ENCODE assay signal across 34 cellular contexts in the genomic region with DNA sequence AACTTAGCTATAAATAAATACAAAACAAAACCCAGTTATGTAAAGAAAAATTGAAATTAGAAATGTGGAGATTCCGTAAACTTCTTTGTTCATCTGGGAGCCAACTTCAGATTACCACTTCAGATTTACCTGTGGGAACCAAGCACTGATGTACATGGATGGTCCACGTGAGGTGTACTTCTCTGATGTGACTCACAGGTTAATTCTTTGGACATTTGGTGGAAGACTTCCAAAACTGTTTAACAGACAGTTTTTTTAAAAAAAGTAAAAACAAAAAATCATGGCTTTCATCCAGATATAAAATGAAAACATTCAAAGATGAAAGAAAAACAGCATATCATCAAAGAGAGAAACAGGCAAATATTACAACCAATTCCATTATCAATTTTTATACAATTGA.
"Had no signal": no experiment of that assay in that cellular context is flagged by ENCODE, and none has a peak within 500 bp of the region (broad histone marks: within the 10 kb centered on the region; RNA-seq: fewer than 3 reads in every experiment).

No MANE protein-coding gene starts in this region.

- H3K27me3 Mint-ChIP-seq: activated B cell treated with CpG ODN at 0.5 μM for 24 hours; activated CD8-positive, alpha-beta T cell treated with anti-CD3 and anti-CD28 coated beads for 36 hours; activated naive CD4-positive, alpha-beta T cell treated with anti-CD3 and anti-CD28 coated beads, Interleukin-2, amount 50 U/mL, for 24 hours; activated naive CD8-positive, alpha-beta T cell treated with anti-CD3 and anti-CD28 coated beads for 36 hours; activated naive CD8-positive, alpha-beta T cell treated with anti-CD3 and anti-CD28 coated beads, Interleukin-2, amount 50 U/mL, for 24 hours; dendritic cell treated with granulocyte-macrophage colony-stimulating factor and Interleukin-4, amounts not matched to agents 40 ng/mL and 50 ng/mL, for 4 days; effector memory CD8-positive, alpha-beta T cell had no signal

- H3K36me3 ChIP-seq: adrenal gland, cardiac muscle cell had no signal

- H3K27ac Mint-ChIP-seq: activated B cell treated with CpG ODN at 0.5 μM for 24 hours; activated CD8-positive, alpha-beta T cell treated with anti-CD3 and anti-CD28 coated beads for 36 hours; activated naive CD4-positive, alpha-beta T cell treated with anti-CD3 and anti-CD28 coated beads for 36 hours; activated naive CD4-positive, alpha-beta T cell treated with anti-CD3 and anti-CD28 coated beads, Interleukin-2, amount 50 U/mL, for 24 hours; activated naive CD8-positive, alpha-beta T cell treated with anti-CD3 and anti-CD28 coated beads for 36 hours; activated naive CD8-positive, alpha-beta T cell treated with anti-CD3 and anti-CD28 coated beads, Interleukin-2, amount 50 U/mL, for 24 hours; activated T-helper 1 cell treated with anti-CD3 and anti-CD28 coated beads, Interleukin-12 subunit alpha, Interleukin-12 subunit beta, Interleukin-2, Interleukin-4 antibody, amounts not matched to agents 30 ng/mL and 10 ng/mL and 1 ng/mL, durations not matched to agents 14 hours and 24 hours and 36 hours; activated T-helper 2 cell treated with anti-CD3 and anti-CD28 coated beads, Interferon-gamma antibody, Interleukin-2, Interleukin-4, amounts not matched to agents 10 μg/mL and 5 μg/mL and 100 μg/mL, durations not matched to agents 14 hours and 24 hours and 36 hours; dendritic cell treated with granulocyte-macrophage colony-stimulating factor and Interleukin-4, amounts not matched to agents 40 ng/mL and 50 ng/mL, for 4 days had no signal

- ATAC-seq: activated CD4-positive, CD25-positive, alpha-beta regulatory T cell treated with anti-CD3 and anti-CD28 coated beads, Interleukin-2, amount 50 U/mL, for 24 hours; activated CD8-positive, alpha-beta T cell treated with anti-CD3 and anti-CD28 coated beads for 36 hours; activated naive CD8-positive, alpha-beta T cell treated with anti-CD3 and anti-CD28 coated beads, Interleukin-2, amount 50 U/mL, for 24 hours; body of pancreas; effector memory CD8-positive, alpha-beta T cell; esophagus mucosa had no signal

- DNase-seq: activated B cell treated with CpG ODN at 0.5 μM for 24 hours; activated CD4-positive, alpha-beta T cell treated with anti-CD3 and anti-CD28 coated beads for 48 hours; activated CD4-positive, alpha-beta T cell treated with anti-CD3 and anti-CD28 coated beads, Interleukin-2, amount 50 U/mL, for 1 hour; activated CD4-positive, alpha-beta T cell treated with anti-CD3 and anti-CD28 coated beads, Interleukin-2, amount 50 U/mL, for 48 hours; activated CD8-positive, alpha-beta memory T cell treated with anti-CD3 and anti-CD28 coated beads for 24 hours; activated CD8-positive, alpha-beta T cell treated with anti-CD3 and anti-CD28 coated beads for 36 hours; activated effector memory CD4-positive, alpha-beta T cell treated with anti-CD3 and anti-CD28 coated beads, Interleukin-2, amount 50 U/mL, for 16 hours; activated naive CD4-positive, alpha-beta T cell treated with anti-CD3 and anti-CD28 coated beads for 36 hours; activated naive CD8-positive, alpha-beta T cell treated with anti-CD3 and anti-CD28 coated beads for 36 hours; activated naive CD8-positive, alpha-beta T cell treated with anti-CD3 and anti-CD28 coated beads, Interleukin-2, amount 50 U/mL, for 24 hours; activated T-cell treated with anti-CD3 and anti-CD28 coated beads, Interleukin-2, amount 50 U/mL, for 48 hours; adrenal gland; amygdala; aorta; body of pancreas; central memory CD4-positive, alpha-beta T cell; cerebellar nuclear complex; effector CD4-positive, alpha-beta T cell; effector memory CD8-positive, alpha-beta T cell; foreskin fibroblast; head of caudate nucleus; hippocampal formation; T-helper 2 cell had no signal

- H3K4me3 Mint-ChIP-seq: activated B cell treated with CpG ODN at 0.5 μM for 24 hours; activated CD8-positive, alpha-beta T cell treated with anti-CD3 and anti-CD28 coated beads for 36 hours; activated naive CD4-positive, alpha-beta T cell treated with anti-CD3 and anti-CD28 coated beads for 36 hours; activated naive CD4-positive, alpha-beta T cell treated with anti-CD3 and anti-CD28 coated beads, Interleukin-2, amount 50 U/mL, for 24 hours; activated naive CD8-positive, alpha-beta T cell treated with anti-CD3 and anti-CD28 coated beads for 36 hours; activated naive CD8-positive, alpha-beta T cell treated with anti-CD3 and anti-CD28 coated beads, Interleukin-2, amount 50 U/mL, for 24 hours; activated T-helper 1 cell treated with anti-CD3 and anti-CD28 coated beads, Interleukin-12 subunit alpha, Interleukin-12 subunit beta, Interleukin-2, Interleukin-4 antibody, amounts not matched to agents 30 ng/mL and 10 ng/mL and 1 ng/mL, durations not matched to agents 14 hours and 24 hours and 36 hours; dendritic cell treated with granulocyte-macrophage colony-stimulating factor and Interleukin-4, amounts not matched to agents 40 ng/mL and 50 ng/mL, for 4 days; effector memory CD8-positive, alpha-beta T cell had no signal

- H3K9me3 Mint-ChIP-seq: activated B cell treated with CpG ODN at 0.5 μM for 24 hours; activated CD8-positive, alpha-beta T cell treated with anti-CD3 and anti-CD28 coated beads for 36 hours; activated naive CD4-positive, alpha-beta T cell treated with anti-CD3 and anti-CD28 coated beads for 36 hours; activated naive CD4-positive, alpha-beta T cell treated with anti-CD3 and anti-CD28 coated beads, Interleukin-2, amount 50 U/mL, for 24 hours; activated naive CD8-positive, alpha-beta T cell treated with anti-CD3 and anti-CD28 coated beads, Interleukin-2, amount 50 U/mL, for 24 hours; activated T-helper 1 cell treated with anti-CD3 and anti-CD28 coated beads, Interleukin-12 subunit alpha, Interleukin-12 subunit beta, Interleukin-2, Interleukin-4 antibody, amounts not matched to agents 30 ng/mL and 10 ng/mL and 1 ng/mL, durations not matched to agents 14 hours and 24 hours and 36 hours; activated T-helper 2 cell treated with anti-CD3 and anti-CD28 coated beads, Interferon-gamma antibody, Interleukin-2, Interleukin-4, amounts not matched to agents 10 μg/mL and 5 μg/mL and 100 μg/mL, durations not matched to agents 14 hours and 24 hours and 36 hours; dendritic cell treated with granulocyte-macrophage colony-stimulating factor and Interleukin-4, amounts not matched to agents 40 ng/mL and 50 ng/mL, for 4 days; effector memory CD8-positive, alpha-beta T cell had no signal

- H3K27ac ChIP-seq: adrenal gland, body of pancreas, cardiac muscle cell, coronary artery, VCaP had no signal

- FAIRE-seq: endothelial cell of umbilical vein, TTC549 had no signal

- H3K4me1 Mint-ChIP-seq: activated B cell treated with CpG ODN at 0.5 μM for 24 hours; activated naive CD4-positive, alpha-beta T cell treated with anti-CD3 and anti-CD28 coated beads, Interleukin-2, amount 50 U/mL, for 24 hours; activated naive CD8-positive, alpha-beta T cell treated with anti-CD3 and anti-CD28 coated beads for 36 hours; activated naive CD8-positive, alpha-beta T cell treated with anti-CD3 and anti-CD28 coated beads, Interleukin-2, amount 50 U/mL, for 24 hours had no signal

- H3K9me3 ChIP-seq: adrenal gland, body of pancreas had no signal

- H3K27me3 ChIP-seq: adrenal gland, body of pancreas, cardiac muscle cell had no signal

- H3K4me3 ChIP-seq: adrenal gland, body of pancreas, cardiac muscle cell, coronary artery had no signal

- H3K36me3 Mint-ChIP-seq: activated naive CD4-positive, alpha-beta T cell treated with anti-CD3 and anti-CD28 coated beads, Interleukin-2, amount 50 U/mL, for 24 hours had no signal
